11 cellular contexts compared by ENCODE assay signal in genomic region chr2:211944572-211944971, GRCh38.
DNase-seq lines count a peak whose midpoint lies in the region; ATAC-seq and TF ChIP-seq lines count a peak whose summit lies in the region.
"Had no signal": no experiment of that assay in that cellular context is flagged by ENCODE, and none has a peak within 500 bp of the region (broad histone marks: within the 10 kb centered on the region; RNA-seq: fewer than 3 reads in every experiment).

No MANE protein-coding gene starts in this region.

- TF ChIP-seq POLR2A in GM18505 (IDR thresholded peaks at IDR 0.05; ENCODE audit: borderline replicate concordance, extremely low read depth, insufficient read depth, insufficient read length) = no peak

- peak; percentile 74 for ATAC-seq in GM18505 (IDR thresholded peaks at IDR 0.05; ENCODE audit: unreplicated experiment)
- peak; percentile 80 for ATAC-seq in GM21529 (IDR thresholded peaks at IDR 0.05; ENCODE audit: unreplicated experiment)
- ATAC-seq in HG03103 (IDR thresholded peaks at IDR 0.05; ENCODE audit: low read depth, unreplicated experiment) = peak; percentile 53
- no peak for ATAC-seq in activated T-helper 17 cell treated with anti-CD3 and anti-CD28 coated beads, Interleukin-2, amount 50 U/mL, for 72 hours (replicated peaks)
- no peak for ATAC-seq in GM19452 (IDR thresholded peaks at IDR 0.05; ENCODE audit: unreplicated experiment)

- no peak overlapping the region for H3K27ac Mint-ChIP-seq in activated T-helper 17 cell treated with anti-CD3 and anti-CD28 coated beads, Interleukin-2, amount 50 U/mL, for 72 hours

- DNase-seq in RPMI8226 = peak; percentile 25
- no peak for DNase-seq in superior temporal gyrus (ENCODE audit: extremely low spot score)
- no peak for DNase-seq in NCI-H1417 treated with DMSO at 0.1 percent for 48 hours (lab: John Stamatoyannopoulos, UW)
- DNase-seq: activated CD4-positive, alpha-beta T cell treated with anti-CD3 and anti-CD28 coated beads, Interleukin-2, amount 50 U/mL, for 4 hours; activated naive CD4-positive, alpha-beta T cell; NCI-H1436 treated with DMSO at 0.1 percent for 48 hours had no signal

- H3K9me3 Mint-ChIP-seq in activated T-helper 17 cell treated with anti-CD3 and anti-CD28 coated beads, Interleukin-2, amount 50 U/mL, for 72 hours = peaks cover 5% of the 10 kb centered on the region

- no peaks in the 10 kb centered on the region for H3K4me1 Mint-ChIP-seq in activated T-helper 17 cell treated with anti-CD3 and anti-CD28 coated beads, Interleukin-2, amount 50 U/mL, for 72 hours

- no peaks in the 10 kb centered on the region for H3K27me3 Mint-ChIP-seq in activated T-helper 17 cell treated with anti-CD3 and anti-CD28 coated beads, Interleukin-2, amount 50 U/mL, for 72 hours

- no peaks in the 10 kb centered on the region for H3K36me3 Mint-ChIP-seq in activated T-helper 17 cell treated with anti-CD3 and anti-CD28 coated beads, Interleukin-2, amount 50 U/mL, for 72 hours (ENCODE audit: low read depth)

- H3K4me3 Mint-ChIP-seq in activated T-helper 17 cell treated with anti-CD3 and anti-CD28 coated beads, Interleukin-2, amount 50 U/mL, for 72 hours = no peak overlapping the region

Comparison
In these comparisons a context has a peak if more than half of its experiments do, and no peak if none do; other contexts are left out.
1. ATAC-seq: peak in GM18505 (single experiment), GM21529 (single experiment) and HG03103 (single experiment); none in activated T-helper 17 cell treated with anti-CD3 and anti-CD28 coated beads, Interleukin-2, amount 50 U/mL, for 72 hours (single experiment) and GM19452 (single experiment).